In genomic region chr2:179580378-179581146, GRCh38 we compare ENCODE assay signal across 20 cellular contexts.
DNase-seq lines count a peak whose midpoint lies in the region; ATAC-seq, FAIRE-seq and TF ChIP-seq lines count a peak whose summit lies in the region.
"Had no signal": no experiment of that assay in that cellular context is flagged by ENCODE, and none has a peak within 500 bp of the region (broad histone marks: within the 10 kb centered on the region; RNA-seq: fewer than 3 reads in every experiment).

No MANE protein-coding gene starts in this region.

- 0 out of 2 replicates have a peak, but pooled peaks have one; percentile 45 for TF ChIP-seq RAD21 in HepG2 (CRISPR knock-in tag; IDR thresholded peaks at IDR 0.05)

- BruUV-seq in HepG2 (replicated peaks; lab: Mats Ljungman, UMichigan), result TSS peak; percentile 100

- H3K4me2 ChIP-seq in HepG2 (ENCODE audit: low read depth, low read length), result peak overlapping the region; percentile 30

- intact Hi-C loops in HepG2 (cut with micrococcal nuclease; ENCODE audit: unreplicated experiment), result loop anchor here (1.0 kb wide), 2 partner anchors 158 to 171 kb away; no protein-coding TSS in a partner anchor
- intact Hi-C loops in upper lobe of right lung (cut with DNase I), result no loop called here
- intact Hi-C loops in colonic mucosa (cut with DNase I), result no loop called here

- in situ Hi-C loops in HepG2 (cut with HindIII; ENCODE audit: extremely low pct_ligation_motif_present, low pct_unique_long_range_greater_than_20kb), result loop anchor here (10.0 kb wide), 1 partner anchor 156 kb away; no protein-coding TSS in a partner anchor

- DNase-seq in DMS 273 (lab: John Stamatoyannopoulos, UW; ENCODE audit: unreplicated experiment) (peak; percentile 3), DMS 273 treated with DMSO at 0.1 percent for 48 hours (lab: John Stamatoyannopoulos, UW) (no peak), glomerular visceral epithelial cell (ENCODE audit: extremely low spot score) (peak; percentile 90), HepG2 (ENCODE audit: low spot score) (peak; percentile 91), upper lobe of right lung (no peak), colonic mucosa (no peak), GM12892 (ENCODE audit: insufficient read length) (no peak)
- DNase-seq: 8988T; activated CD8-positive, alpha-beta memory T cell treated with anti-CD3 and anti-CD28 coated beads for 24 hours; amniotic stem cell; GOT3; naive thymus-derived CD8-positive, alpha-beta T cell; NCI-H2029; stimulated activated CD4-positive, alpha-beta T cell treated with anti-CD3 and anti-CD28 coated beads, Interleukin-4, amount 100 ng/mL, for 1 hour; stimulated activated CD8-positive, alpha-beta memory T cell treated with anti-CD3 and anti-CD28 coated beads, Interleukin-4, amount 100 ng/mL, for 48 hours; testis had no signal

- H4K20me1 ChIP-seq in HepG2 (ENCODE audit: insufficient read depth, low read length), result no peaks in the 10 kb centered on the region

- peak overlapping the region; percentile 64 for H3K27ac ChIP-seq in HepG2 (ENCODE audit: extremely low read length, insufficient read depth, low read length)
- no peak overlapping the region for H3K27ac ChIP-seq in upper lobe of right lung
- H3K27ac ChIP-seq in colonic mucosa, result no peak overlapping the region
- H3K27ac ChIP-seq: C4-2B, testis had no signal

- H2AFZ ChIP-seq in HepG2 (ENCODE audit: low read length), result no peak overlapping the region

- no peaks in the 10 kb centered on the region for H3K36me3 ChIP-seq in HepG2 (replicated peaks in 1 of 2; ENCODE audit: control insufficient read depth in 1 of 2, insufficient read depth in 2 of 2, low read length in 2 of 2)
- no peaks in the 10 kb centered on the region for H3K36me3 ChIP-seq in upper lobe of right lung
- H3K36me3 ChIP-seq in colonic mucosa, result no peaks in the 10 kb centered on the region

- TF ChIP-seq CTCF in HepG2 (CRISPR knock-in tag; IDR thresholded peaks at IDR 0.05) (peak; percentile 73), upper lobe of right lung (IDR thresholded peaks at IDR 0.05) (no peak), colonic mucosa (IDR thresholded peaks at IDR 0.05) (no peak)

- WGBS in HepG2 (ENCODE audit: low lambda C conversion rate), result 22% methylated on average over 4 of the region's 4 CpGs

- peak in 1 of 2 experiments; percentile 65; a peak in 2 of 4 replicates for TF ChIP-seq EP300 in HepG2 (IDR thresholded peaks at IDR 0.05; ENCODE audit: low read depth in 2 of 2, low read length in 2 of 2)
- peak; percentile 43; the same call in 1 of the 2 replicates for TF ChIP-seq EP300 in HepG2 (CRISPR knock-in tag; IDR thresholded peaks at IDR 0.05; ENCODE audit: borderline replicate concordance)

- TF ChIP-seq POLR2A in HepG2 (IDR thresholded peaks at IDR 0.05; ENCODE audit: insufficient read depth in 1 of 2, low read depth in 2 of 2, low read length in 2 of 2) (peak; percentile 41 to 74; a peak in 3 of 4 replicates), GM12892 (IDR thresholded peaks at IDR 0.05; ENCODE audit: low read depth, low read length) (no peak)

- H3K27me3 ChIP-seq in HepG2 (ENCODE audit: control insufficient read depth in 1 of 2, insufficient read depth in 2 of 2, low read length in 2 of 2) (no peaks in the 10 kb centered on the region), upper lobe of right lung (no peaks in the 10 kb centered on the region), colonic mucosa (no peaks in the 10 kb centered on the region)
- H3K27me3 ChIP-seq: testis had no signal

- no peaks in the 10 kb centered on the region for H3K9me3 ChIP-seq in HepG2 (ENCODE audit: low read length)
- no peaks in the 10 kb centered on the region for H3K9me3 ChIP-seq in upper lobe of right lung
- H3K9me3 ChIP-seq in colonic mucosa, result no peaks in the 10 kb centered on the region
- H3K9me3 ChIP-seq: testis had no signal

- no peaks in the 10 kb centered on the region for H3K79me2 ChIP-seq in HepG2 (ENCODE audit: insufficient read depth, low read length)

- CTCF ChIA-PET in HepG2 (lab: Yijun Ruan, JAX; ENCODE audit: low intra/inter-chr PET ratio, low total read pairs), result no interaction called here

- H3K9ac ChIP-seq in HepG2 (ENCODE audit: insufficient read depth, low read depth, low read length) (peak overlapping the region; percentile 49), colonic mucosa (ENCODE audit: low read depth in 2 of 2, low read length in 2 of 2) (no peak overlapping the region)

- FAIRE-seq in HepG2 (lab: Jason Lieb, UNC) (peak; percentile 50), GM12892 (lab: Jason Lieb, UNC) (no peak)

- H3K4me3 ChIP-seq in HepG2 (replicated peaks in 1 of 3; ENCODE audit: insufficient read depth in 1 of 3, low read depth in 2 of 3, low read length in 3 of 3) (no peak overlapping the region), upper lobe of right lung (no peak overlapping the region), colonic mucosa (no peak overlapping the region)
- H3K4me3 ChIP-seq: testis had no signal

- H3K4me1 ChIP-seq in HepG2 (ENCODE audit: insufficient read depth, low read length), result peaks cover 56% of the 10 kb centered on the region
- H3K4me1 ChIP-seq in upper lobe of right lung, result peaks cover 8% of the 10 kb centered on the region
- H3K4me1 ChIP-seq in colonic mucosa, result no peaks in the 10 kb centered on the region
- H3K4me1 ChIP-seq: testis had no signal

- POLR2A ChIA-PET in HepG2 (lab: Yijun Ruan, JAX), result interaction anchor here (0.7 to 3.9 kb wide), 4 partner anchors 19 to 37 kb away, joined by 3 to 25 read pairs (median 11); no protein-coding TSS in a partner anchor

- ATAC-seq in HepG2 (peak; percentile 98), upper lobe of right lung (peak; percentile 42), GM18502 (IDR thresholded peaks at IDR 0.05; ENCODE audit: poor library complexity, unreplicated experiment) (no peak)
- ATAC-seq: esophagus mucosa; naive thymus-derived CD8-positive, alpha-beta T cell; Panc1 had no signal

TF ChIP-seq in HepG2, 621 proteins besides CTCF, POLR2A, EP300 and RAD21 (continues in another document):
- TF ChIP-seq NKX3-1 (CRISPR knock-in tag; IDR thresholded peaks at IDR 0.05) (no peak), ZNF713 (CRISPR knock-in tag; IDR thresholded peaks at IDR 0.05) (no peak), TAF1 (CRISPR knock-in tag; IDR thresholded peaks at IDR 0.05) (no peak; the same call in 1 of the 2 replicates), ZNF574 (CRISPR knock-in tag; IDR thresholded peaks at IDR 0.05) (peak; percentile 26; the same call in 1 of the 2 replicates), MAF1 (CRISPR knock-in tag; IDR thresholded peaks at IDR 0.05; ENCODE audit: borderline replicate concordance) (no peak), TEAD2 (CRISPR knock-in tag; IDR thresholded peaks at IDR 0.05) (no peak), ZNF180 (CRISPR knock-in tag; IDR thresholded peaks at IDR 0.05; ENCODE audit: borderline replicate concordance, low read depth) (no peak), ZXDC (CRISPR knock-in tag; IDR thresholded peaks at IDR 0.05) (no peak), PBX2 (CRISPR knock-in tag; IDR thresholded peaks at IDR 0.05) (no peak), ZNF20 (CRISPR knock-in tag; IDR thresholded peaks at IDR 0.05) (no peak), ZNF441 (CRISPR knock-in tag; IDR thresholded peaks at IDR 0.05; ENCODE audit: borderline replicate concordance) (no peak), CEBPB (IDR thresholded peaks at IDR 0.05; ENCODE audit: borderline replicate concordance, low read depth, low read length) (no peak)

Comparison
In these comparisons a context has a peak if more than half of its experiments do, and no peak if none do; other contexts are left out.
1. DNase-seq: peak in DMS 273 (single experiment), glomerular visceral epithelial cell (single experiment) and HepG2 (single experiment); none in DMS 273 treated with DMSO at 0.1 percent for 48 hours (single experiment), upper lobe of right lung (single experiment), colonic mucosa (single experiment) and GM12892 (single experiment).